In genomic region chr9:95100071-95100627, GRCh38 we compare ENCODE assay signal across 19 cellular contexts.
DNase-seq lines count a peak whose midpoint lies in the region; ATAC-seq and TF ChIP-seq lines count a peak whose summit lies in the region.
"Had no signal": no experiment of that assay in that cellular context is flagged by ENCODE, and none has a peak within 500 bp of the region (broad histone marks: within the 10 kb centered on the region; RNA-seq: fewer than 3 reads in every experiment).

No MANE protein-coding gene starts in this region.

- H3K4me1 Mint-ChIP-seq in endodermal cell: peaks cover 4% of the 10 kb centered on the region
- H3K4me1 Mint-ChIP-seq: CD14-positive monocyte, natural killer cell, T-helper 17 cell had no signal

- H4K20me1 ChIP-seq in GM23248 (ENCODE audit: insufficient read depth): no peaks in the 10 kb centered on the region

- H3K4me1 ChIP-seq in GM23248 (ENCODE audit: insufficient read depth) (peaks cover 15% of the 10 kb centered on the region), body of pancreas (peaks cover 74% of the 10 kb centered on the region), endodermal cell (ENCODE audit: control insufficient read depth, insufficient read depth, low read length) (no peaks in the 10 kb centered on the region)
- H3K4me1 ChIP-seq: right lobe of liver had no signal

- H2AFZ ChIP-seq in GM23248: no peak overlapping the region

- H3K9ac ChIP-seq in GM23248: no peak overlapping the region
- H3K9ac ChIP-seq in endodermal cell (ENCODE audit: extremely low read depth, low read length, poor library complexity, severe bottlenecking): no peak overlapping the region

- H3K79me2 ChIP-seq in GM23248 (ENCODE audit: insufficient read depth): no peaks in the 10 kb centered on the region

- H3F3A ChIP-seq in GM23248 (ENCODE audit: insufficient read depth): peaks cover 9% of the 10 kb centered on the region

- H3K9me3 ChIP-seq in GM23248 (ENCODE audit: low read depth) (no peaks in the 10 kb centered on the region), body of pancreas (no peaks in the 10 kb centered on the region), endodermal cell (ENCODE audit: control insufficient read depth, low read length) (no peaks in the 10 kb centered on the region)
- H3K9me3 ChIP-seq: right lobe of liver had no signal

- no peak overlapping the region for H3K27ac Mint-ChIP-seq in endodermal cell
- H3K27ac Mint-ChIP-seq: activated naive CD4-positive, alpha-beta T cell treated with anti-CD3 and anti-CD28 coated beads, Interleukin-2, amount 50 U/mL, for 72 hours; natural killer cell; T-helper 17 cell had no signal

- intact Hi-C loops in body of pancreas (cut with DNase I): no loop called here

- no peaks in the 10 kb centered on the region for H3K9me2 ChIP-seq in GM23248 (ENCODE audit: insufficient read depth)

- H3K36me3 ChIP-seq in GM23248 (ENCODE audit: low read depth): no peaks in the 10 kb centered on the region; the same call in 1 of the 2 replicates
- H3K36me3 ChIP-seq in body of pancreas (replicated peaks in 1 of 2; ENCODE audit: insufficient read depth in 1 of 2, low read depth in 2 of 2): no peaks in the 10 kb centered on the region
- peaks cover 12% of the 10 kb centered on the region for H3K36me3 ChIP-seq in endodermal cell (ENCODE audit: control insufficient read depth, insufficient read depth, low read length)

- in situ Hi-C loops in GM23248 (cut with MboI): no loop called here

- DNase-seq in GM23248: peak; percentile 62
- no peak for DNase-seq in body of pancreas
- DNase-seq in kidney tubule cell (ENCODE audit: low spot score): peak; percentile 70
- DNase-seq in substantia nigra (lab: John Stamatoyannopoulos, UW): no peak
- no peak for DNase-seq in HuH-7.5 (ENCODE audit: low spot score)
- DNase-seq in endodermal cell: no peak
- no peak for DNase-seq in NCI-H446 (lab: John Stamatoyannopoulos, UW)
- no peak for DNase-seq in NCI-H2107 treated with DMSO at 0.1 percent for 48 hours (lab: John Stamatoyannopoulos, UW; ENCODE audit: unreplicated experiment)
- DNase-seq: activated CD4-positive, CD25-positive, alpha-beta regulatory T cell treated with anti-CD3 and anti-CD28 coated beads, Interleukin-2, amount 50 U/mL, for 72 hours; DND-41; natural killer cell; NCI-H1930; NCI-H69; right lobe of liver; stimulated activated naive CD4-positive, alpha-beta T cell; T-helper 17 cell had no signal

- no peak for TF ChIP-seq POLR2A in body of pancreas (IDR thresholded peaks at IDR 0.05)

- no peak overlapping the region for H3K4me3 Mint-ChIP-seq in endodermal cell
- H3K4me3 Mint-ChIP-seq: CD14-positive monocyte, natural killer cell, T-helper 17 cell had no signal

- 80% methylated on average over 4 of the region's 4 CpGs for WGBS in GM23248 (ENCODE audit: low coverage in 1 of 2, low lambda C conversion rate in 2 of 2, missing lambda C conversion rate in 2 of 2), 2 experiments
- 73 to 75% methylated on average over 4 of the region's 4 CpGs for WGBS in body of pancreas, 2 donors
- WGBS in endodermal cell (ENCODE audit: insufficient coverage in 1 of 2, insufficient read length in 1 of 2), 2 experiments: 97 to 100% methylated on average over 3 to 4 of the region's 4 CpGs

- TF ChIP-seq CTCF in body of pancreas (IDR thresholded peaks at IDR 0.05) (no peak), endodermal cell (conservative IDR thresholded peaks at IDR 0.05) (no peak)

- no peaks in the 10 kb centered on the region for H3K9me3 Mint-ChIP-seq in endodermal cell
- H3K9me3 Mint-ChIP-seq: activated naive CD4-positive, alpha-beta T cell treated with anti-CD3 and anti-CD28 coated beads, Interleukin-2, amount 50 U/mL, for 72 hours; CD14-positive monocyte; natural killer cell had no signal

- H3K27me3 Mint-ChIP-seq in endodermal cell (ENCODE audit: insufficient read depth): no peaks in the 10 kb centered on the region
- H3K27me3 Mint-ChIP-seq: T-helper 17 cell had no signal

- peak overlapping the region; percentile 26 for H3K4me2 ChIP-seq in GM23248 (ENCODE audit: unreplicated experiment)

- H3K27me3 ChIP-seq in GM23248 (replicated peaks; ENCODE audit: insufficient read depth) (no peaks in the 10 kb centered on the region), body of pancreas (no peaks in the 10 kb centered on the region), endodermal cell (ENCODE audit: control insufficient read depth, insufficient read depth, low read length, poor library complexity, severe bottlenecking) (no peaks in the 10 kb centered on the region)
- H3K27me3 ChIP-seq: right lobe of liver had no signal

- peak; percentile 13 for ATAC-seq in body of pancreas
- ATAC-seq: activated naive CD4-positive, alpha-beta T cell treated with anti-CD3 and anti-CD28 coated beads, Interleukin-2, amount 50 U/mL, for 72 hours; GM12878; natural killer cell; T-helper 17 cell had no signal

- H3K27ac ChIP-seq in GM23248: 0 out of 2 replicates have a peak overlapping the region, but pooled peaks have one; percentile 19
- H3K27ac ChIP-seq in body of pancreas: peak overlapping the region; percentile 27 to 71 (median 58)
- H3K27ac ChIP-seq in substantia nigra (ENCODE audit: low read depth, low read length, poor library complexity, severe bottlenecking): peak overlapping the region; percentile 89
- no peak overlapping the region for H3K27ac ChIP-seq in endodermal cell (ENCODE audit: low read depth, low read length)

- H3K4me3 ChIP-seq in GM23248 (no peak overlapping the region), body of pancreas (no peak overlapping the region), endodermal cell (ENCODE audit: low read length) (no peak overlapping the region)
- H3K4me3 ChIP-seq: GM12878, right lobe of liver had no signal

- H3K36me3 Mint-ChIP-seq in endodermal cell (ENCODE audit: low read depth): peaks cover 16% of the 10 kb centered on the region
- H3K36me3 Mint-ChIP-seq: activated naive CD4-positive, alpha-beta T cell treated with anti-CD3 and anti-CD28 coated beads, Interleukin-2, amount 50 U/mL, for 72 hours; natural killer cell had no signal

Comparison
In these comparisons a context has a peak if more than half of its experiments do, and no peak if none do; other contexts are left out.
1. DNase-seq: peak in GM23248 (single experiment) and kidney tubule cell (single experiment); none in body of pancreas (0 of 4), substantia nigra (0 of 49), HuH-7.5 (single experiment), endodermal cell (single experiment), NCI-H446 (0 of 2) and NCI-H2107 treated with DMSO at 0.1 percent for 48 hours (single experiment).